11 cellular contexts compared by ENCODE assay signal in genomic region chr6:159679091-159680077, GRCh38. TPM values are rescaled to one million over a fixed set of nuclear protein-coding genes. Genes with fewer than 3 reads are reported as not detected.
DNase-seq lines count a peak whose midpoint lies in the region; ATAC-seq and TF ChIP-seq lines count a peak whose summit lies in the region.
"Had no signal": no experiment of that assay in that cellular context is flagged by ENCODE, and none has a peak within 500 bp of the region (broad histone marks: within the 10 kb centered on the region; RNA-seq: fewer than 3 reads in every experiment).

No MANE protein-coding gene starts in this region.

- POLR2A ChIA-PET in activated CD4-positive, alpha-beta T cell treated with anti-CD3 and anti-CD28 coated beads for 36 hours (lab: Charles Lee) = interaction anchor here (0.7 to 1.3 kb wide), 6 partner anchors 10 to 575 kb away, joined by 3 to 6 read pairs (median 5); partner anchors contain the start of gene TCP1

- no peak for TF ChIP-seq POLR2A in gastrocnemius medialis (IDR thresholded peaks at IDR 0.05)

- in situ Hi-C loops in gastrocnemius medialis (cut with MboI; ENCODE audit: low sequenced_read_pairs in 4 of 4) = loop anchor here (10.0 to 25.0 kb wide), 3 partner anchors 65 to 283 kb away; partner anchors contain the start of gene IGF2R (in 1 of the 4)

- intact Hi-C loops in activated CD4-positive, alpha-beta T cell treated with anti-CD3 and anti-CD28 coated beads for 36 hours (cut with DNase I, micrococcal nuclease) = loop anchor here in 1 of 2 experiments (10.0 kb wide), 1 partner anchor 845 kb away; no protein-coding TSS in a partner anchor
- intact Hi-C loops in colonic mucosa (cut with DNase I) = loop anchor here (10.0 kb wide), 1 partner anchor 175 kb away; no protein-coding TSS in a partner anchor
- intact Hi-C loops in gastrocnemius medialis (cut with DNase I; ENCODE audit: low total_unique reads) = no loop called here

- H3K27ac ChIP-seq in colonic mucosa (peak overlapping the region; percentile 20), gastrocnemius medialis (peak overlapping the region; percentile 3 to 50 (median 46))
- H3K27ac ChIP-seq: SJCRH30 had no signal

- H3K9me3 ChIP-seq in colonic mucosa (no peaks in the 10 kb centered on the region), gastrocnemius medialis (no peaks in the 10 kb centered on the region)
- H3K9me3 ChIP-seq: pancreas had no signal

- H3K4me3 Mint-ChIP-seq in activated CD4-positive, alpha-beta T cell treated with anti-CD3 and anti-CD28 coated beads for 36 hours = no peak overlapping the region

- H3K4me1 ChIP-seq in colonic mucosa (peaks cover 3% of the 10 kb centered on the region), gastrocnemius medialis (peaks cover 15 to 28% of the 10 kb centered on the region in 2 donors)
- H3K4me1 ChIP-seq: SJCRH30 had no signal

- H3K9ac ChIP-seq in colonic mucosa (ENCODE audit: low read depth in 2 of 2, low read length in 2 of 2) = no peak overlapping the region

- no peak for TF ChIP-seq CTCF in colonic mucosa (IDR thresholded peaks at IDR 0.05)
- no peak for TF ChIP-seq CTCF in gastrocnemius medialis (IDR thresholded peaks at IDR 0.05 in 4 of 5, conservative IDR thresholded peaks at IDR 0.05 in 1 of 5)

- H3K36me3 ChIP-seq in colonic mucosa = peaks cover 12% of the 10 kb centered on the region
- H3K36me3 ChIP-seq in gastrocnemius medialis = peaks cover 6 to 73% of the 10 kb centered on the region in 2 donors

- peaks cover 37% of the 10 kb centered on the region for H3K4me1 Mint-ChIP-seq in activated CD4-positive, alpha-beta T cell treated with anti-CD3 and anti-CD28 coated beads for 36 hours

- peaks cover 53% of the 10 kb centered on the region for H3K36me3 Mint-ChIP-seq in activated CD4-positive, alpha-beta T cell treated with anti-CD3 and anti-CD28 coated beads for 36 hours (ENCODE audit: low read depth)

- no peaks in the 10 kb centered on the region for H3K27me3 Mint-ChIP-seq in activated CD4-positive, alpha-beta T cell treated with anti-CD3 and anti-CD28 coated beads for 36 hours

- ATAC-seq in activated CD4-positive, alpha-beta T cell treated with anti-CD3 and anti-CD28 coated beads for 36 hours = peak; percentile 75
- ATAC-seq in gastrocnemius medialis = no peak
- ATAC-seq in HG03135 (IDR thresholded peaks at IDR 0.05; ENCODE audit: unreplicated experiment) = no peak

- CTCF ChIA-PET in activated CD4-positive, alpha-beta T cell treated with anti-CD3 and anti-CD28 coated beads for 36 hours (lab: Charles Lee) = interaction anchor here (0.6 to 1.6 kb wide), 7 partner anchors 9 to 425 kb away, joined by 3 to 4 read pairs (median 3); partner anchors contain the start of gene SOD2

- peak overlapping the region; percentile 73 for H3K27ac Mint-ChIP-seq in activated CD4-positive, alpha-beta T cell treated with anti-CD3 and anti-CD28 coated beads for 36 hours

- peaks cover 5% of the 10 kb centered on the region for H3K9me3 Mint-ChIP-seq in activated CD4-positive, alpha-beta T cell treated with anti-CD3 and anti-CD28 coated beads for 36 hours (ENCODE audit: low read depth)

- H3K27me3 ChIP-seq in colonic mucosa (no peaks in the 10 kb centered on the region), gastrocnemius medialis (no peaks in the 10 kb centered on the region)
- H3K27me3 ChIP-seq: pancreas, SJCRH30 had no signal

- H3K4me3 ChIP-seq in colonic mucosa (no peak overlapping the region), gastrocnemius medialis (no peak overlapping the region)
- H3K4me3 ChIP-seq: pancreas, SJCRH30 had no signal

- DNase-seq in activated CD4-positive, alpha-beta T cell treated with anti-CD3 and anti-CD28 coated beads for 36 hours = peak; percentile 67
- no peak for DNase-seq in activated CD4-positive, alpha-beta T cell treated with anti-CD3 and anti-CD28 coated beads, Interleukin-2, amount 50 U/mL, for 1 hour
- DNase-seq in HT1080 (ENCODE audit: low read depth) (peak; percentile 22), colonic mucosa (no peak), gastrocnemius medialis (no peak), NCI-H524 treated with DMSO at 0.1 percent for 48 hours (lab: John Stamatoyannopoulos, UW) (no peak), NCI-H2029 treated with DMSO at 0.1 percent for 48 hours (lab: John Stamatoyannopoulos, UW) (no peak)
- DNase-seq: NCI-H1436, pancreas, SJCRH30 had no signal

RNA-seq across cellular contexts. Expression of gene SOD2, which starts 13.7 kb away (rescaled TPM):
- total RNA-seq in activated CD4-positive, alpha-beta T cell treated with anti-CD3 and anti-CD28 coated beads for 36 hours = 100 to 1,000 TPM in 1 of 2 experiments, 10 to 100 TPM in 1; 90.6 to 105 TPM
- 53.5 and 60.2 TPM in 2 replicates for total RNA-seq in HT1080 (2014; rRNA removed; shearing (Covaris generic))
- 39.3 and 41.5 TPM in 2 replicates for polyA plus RNA-seq in HT1080 (2015; cell fraction: cytosol; rRNA removed)
- 15.6 and 20.7 TPM in 2 replicates for polyA plus RNA-seq in HT1080 (2015; cell fraction: nucleus; rRNA removed)
- total RNA-seq in colonic mucosa = 100 to 1,000 TPM; 199 to 365 TPM
- over 10,000 TPM; 10,850 to 22,513 (median 13,452) TPM for total RNA-seq in gastrocnemius medialis

RNA-seq across cellular contexts. Expression of gene WTAP, which starts 47.9 kb away (rescaled TPM):
- 10 to 100 TPM; 87.2 to 91.5 TPM for total RNA-seq in activated CD4-positive, alpha-beta T cell treated with anti-CD3 and anti-CD28 coated beads for 36 hours
- total RNA-seq in HT1080 (2014; rRNA removed; shearing (Covaris generic)) = 100 and 114 TPM in 2 replicates
- 72.7 and 77.1 TPM in 2 replicates for polyA plus RNA-seq in HT1080 (2015; cell fraction: cytosol; rRNA removed)
- 55.0 and 55.8 TPM in 2 replicates for polyA plus RNA-seq in HT1080 (2015; cell fraction: nucleus; rRNA removed)
- total RNA-seq in colonic mucosa (10 to 100 TPM; 73.7 to 84.1 TPM), gastrocnemius medialis (100 to 1,000 TPM; 147 to 238 (median 193) TPM)

Comparison
In these comparisons a context has a peak if more than half of its experiments do, and no peak if none do; other contexts are left out.
1. DNase-seq: peak in activated CD4-positive, alpha-beta T cell treated with anti-CD3 and anti-CD28 coated beads for 36 hours (single experiment) and HT1080 (single experiment); none in activated CD4-positive, alpha-beta T cell treated with anti-CD3 and anti-CD28 coated beads, Interleukin-2, amount 50 U/mL, for 1 hour (single experiment), colonic mucosa (single experiment), gastrocnemius medialis (0 of 2), NCI-H524 treated with DMSO at 0.1 percent for 48 hours (single experiment) and NCI-H2029 treated with DMSO at 0.1 percent for 48 hours (single experiment).
2. RNA of gene SOD2, which starts 13.7 kb away (total RNA-seq): 10,850 to 22,513 TPM in gastrocnemius medialis; 199 to 365 TPM in colonic mucosa, 90.6 to 105 TPM in activated CD4-positive, alpha-beta T cell treated with anti-CD3 and anti-CD28 coated beads for 36 hours and 53.5 to 60.2 TPM in HT1080; every median in the first group is over 10 times any median in the second.